Comparison of ENCODE assay signal across 8 cellular contexts in the genomic region with DNA sequence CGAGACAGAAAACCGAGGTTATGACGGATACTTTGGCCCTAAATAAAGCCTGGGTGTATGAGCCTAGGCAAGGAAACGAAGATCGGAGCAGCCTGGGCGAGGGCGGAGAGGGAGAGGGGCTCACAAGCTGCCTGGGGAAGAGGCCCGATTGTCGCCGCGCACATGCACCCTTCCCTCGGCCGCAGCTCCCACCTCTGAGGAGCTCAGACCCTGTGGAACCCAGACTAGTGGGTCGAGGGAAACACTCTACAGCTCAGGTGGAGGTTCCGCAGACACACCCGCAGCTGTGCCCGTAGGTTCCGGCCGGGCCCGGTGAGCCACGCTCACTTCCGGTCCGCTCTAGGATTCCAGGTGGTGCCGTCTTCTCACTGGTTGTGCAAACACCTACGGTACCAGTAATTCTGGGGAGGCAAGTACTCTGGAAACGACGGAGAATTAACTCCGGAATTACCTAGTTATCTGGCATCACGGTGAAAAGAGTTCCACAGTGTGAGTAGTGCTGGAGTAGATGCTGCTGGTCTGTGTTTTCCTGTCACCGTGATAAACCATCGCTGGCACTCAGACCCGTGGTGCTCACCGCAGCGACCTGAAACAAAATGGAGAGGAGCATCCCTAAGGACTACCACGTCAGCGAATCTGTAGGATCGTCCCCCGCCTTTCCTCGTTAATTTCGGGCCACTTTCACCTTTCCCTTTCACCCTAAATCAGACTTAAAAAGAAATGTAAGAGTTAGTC.
DNase-seq lines count a peak whose midpoint lies in the region; ATAC-seq and TF ChIP-seq lines count a peak whose summit lies in the region.

No MANE protein-coding gene starts in this region.

- no peaks in the 10 kb centered on the region for H3K4me1 ChIP-seq in skeletal muscle satellite cell (ENCODE audit: control insufficient read depth, insufficient read depth, low read length)

- H3K4me2 ChIP-seq in skeletal muscle satellite cell (ENCODE audit: low read length): peak overlapping the region; percentile 87

- H3K36me3 ChIP-seq in skeletal muscle satellite cell (ENCODE audit: insufficient read depth, low read length): no peaks in the 10 kb centered on the region

- H3K27me3 ChIP-seq in skeletal muscle satellite cell (ENCODE audit: control insufficient read depth, insufficient read depth, low read length): peaks cover 33% of the 10 kb centered on the region

- H3K9me3 ChIP-seq in skeletal muscle satellite cell (replicated peaks; ENCODE audit: low read length): no peaks in the 10 kb centered on the region

- peak overlapping the region; percentile 96 for H3K4me3 ChIP-seq in iPS-11a (ENCODE audit: low read depth, low read length)
- peak overlapping the region; percentile 69 for H3K4me3 ChIP-seq in skeletal muscle satellite cell (ENCODE audit: low read length)

- H3K9ac ChIP-seq in skeletal muscle satellite cell (ENCODE audit: low read depth, low read length): no peak overlapping the region

- DNase-seq in COR-L47 (lab: John Stamatoyannopoulos, UW) (peak; percentile 84), HuH-7.5 (ENCODE audit: low spot score) (peak; percentile 50), amniotic epithelial cell (ENCODE audit: low read depth) (peak; percentile 67), AML-193 (lab: John Stamatoyannopoulos, UW) (no peak)

- peak; percentile 74 for ATAC-seq in GM21381 (IDR thresholded peaks at IDR 0.05; ENCODE audit: unreplicated experiment)
- peak; percentile 78 for ATAC-seq in SK-N-SH treated with all-trans-retinoic acid at 6 μM for 48 hours

TF ChIP-seq in SK-N-SH treated with all-trans-retinoic acid at 6 μM for 48 hours, 23 proteins besides CTCF, POLR2A, EP300 and RAD21:
- TF ChIP-seq ZFP30 (CRISPR knock-in tag; IDR thresholded peaks at IDR 0.05): no peak
- TF ChIP-seq, protein P1, sequence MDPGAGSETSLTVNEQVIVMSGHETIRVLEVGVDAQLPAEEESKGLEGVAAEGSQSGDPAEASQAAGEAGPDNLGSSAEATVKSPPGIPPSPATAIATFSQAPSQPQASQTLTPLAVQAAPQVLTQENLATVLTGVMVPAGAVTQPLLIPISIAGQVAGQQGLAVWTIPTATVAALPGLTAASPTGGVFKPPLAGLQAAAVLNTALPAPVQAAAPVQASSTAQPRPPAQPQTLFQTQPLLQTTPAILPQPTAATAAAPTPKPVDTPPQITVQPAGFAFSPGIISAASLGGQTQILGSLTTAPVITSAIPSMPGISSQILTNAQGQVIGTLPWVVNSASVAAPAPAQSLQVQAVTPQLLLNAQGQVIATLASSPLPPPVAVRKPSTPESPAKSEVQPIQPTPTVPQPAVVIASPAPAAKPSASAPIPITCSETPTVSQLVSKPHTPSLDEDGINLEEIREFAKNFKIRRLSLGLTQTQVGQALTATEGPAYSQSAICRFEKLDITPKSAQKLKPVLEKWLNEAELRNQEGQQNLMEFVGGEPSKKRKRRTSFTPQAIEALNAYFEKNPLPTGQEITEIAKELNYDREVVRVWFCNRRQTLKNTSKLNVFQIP (CRISPR knock-in tag; IDR thresholded peaks at IDR 0.05; ENCODE audit: borderline replicate concordance, low read depth): no peak
- TF ChIP-seq, protein P2, sequence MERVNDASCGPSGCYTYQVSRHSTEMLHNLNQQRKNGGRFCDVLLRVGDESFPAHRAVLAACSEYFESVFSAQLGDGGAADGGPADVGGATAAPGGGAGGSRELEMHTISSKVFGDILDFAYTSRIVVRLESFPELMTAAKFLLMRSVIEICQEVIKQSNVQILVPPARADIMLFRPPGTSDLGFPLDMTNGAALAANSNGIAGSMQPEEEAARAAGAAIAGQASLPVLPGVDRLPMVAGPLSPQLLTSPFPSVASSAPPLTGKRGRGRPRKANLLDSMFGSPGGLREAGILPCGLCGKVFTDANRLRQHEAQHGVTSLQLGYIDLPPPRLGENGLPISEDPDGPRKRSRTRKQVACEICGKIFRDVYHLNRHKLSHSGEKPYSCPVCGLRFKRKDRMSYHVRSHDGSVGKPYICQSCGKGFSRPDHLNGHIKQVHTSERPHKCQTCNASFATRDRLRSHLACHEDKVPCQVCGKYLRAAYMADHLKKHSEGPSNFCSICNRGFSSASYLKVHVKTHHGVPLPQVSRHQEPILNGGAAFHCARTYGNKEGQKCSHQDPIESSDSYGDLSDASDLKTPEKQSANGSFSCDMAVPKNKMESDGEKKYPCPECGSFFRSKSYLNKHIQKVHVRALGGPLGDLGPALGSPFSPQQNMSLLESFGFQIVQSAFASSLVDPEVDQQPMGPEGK (CRISPR knock-in tag; IDR thresholded peaks at IDR 0.05; ENCODE audit: borderline replicate concordance): 0 out of 2 replicates have a peak, but pooled peaks have one; percentile 15
- TF ChIP-seq GLIS3 (CRISPR knock-in tag; IDR thresholded peaks at IDR 0.05): no peak
- 0 out of 2 replicates have a peak, but pooled peaks have one; percentile 56 for TF ChIP-seq CSDC2 (CRISPR knock-in tag; IDR thresholded peaks at IDR 0.05)

Comparison
In these comparisons a context has a peak if more than half of its experiments do, and no peak if none do; other contexts are left out.
1. DNase-seq: peak in COR-L47 (single experiment), HuH-7.5 (single experiment) and amniotic epithelial cell (single experiment); none in AML-193 (0 of 2).